Comparison of ENCODE assay signal across 22 cellular contexts in genomic region chr2:68732036-68732435, GRCh38. TPM values are rescaled to one million over a fixed set of nuclear protein-coding genes. Genes with fewer than 3 reads are reported as not detected.
A peak's percentile ranks its signal among the peaks of the same experiment; 100 is the strongest.
DNase-seq lines count a peak whose midpoint lies in the region; ATAC-seq and TF ChIP-seq lines count a peak whose summit lies in the region.
"Had no signal": no experiment of that assay in that cellular context is flagged by ENCODE, and none has a peak within 500 bp of the region (broad histone marks: within the 10 kb centered on the region; RNA-seq: fewer than 3 reads in every experiment).

No MANE protein-coding gene starts in this region.

- no peaks in the 10 kb centered on the region for H3K9me3 ChIP-seq in upper lobe of right lung
- H3K9me3 ChIP-seq: gastrocnemius medialis had no signal

- peaks cover 23 to 31% of the 10 kb centered on the region in 2 donors for H3K4me1 Mint-ChIP-seq in natural killer cell treated with Interleukin-12 subunit alpha and Interleukin-12 subunit beta and Interleukin-15 and Interleukin-18, amount 100 ng/mL, for 72 hours (ENCODE audit: low read depth in 2 of 2)
- H3K4me1 Mint-ChIP-seq in natural killer cell (peaks cover 4 to 11% of the 10 kb centered on the region in 2 donors), immature natural killer cell (peaks cover 9 to 10% of the 10 kb centered on the region in 2 donors)

- H3K27me3 Mint-ChIP-seq in natural killer cell treated with Interleukin-12 subunit alpha and Interleukin-12 subunit beta and Interleukin-15 and Interleukin-18, amount 100 ng/mL, for 72 hours, result peaks cover 12 to 24% of the 10 kb centered on the region in 2 donors
- H3K27me3 Mint-ChIP-seq in natural killer cell (ENCODE audit: low read depth in 2 of 2), result peaks cover 18 to 23% of the 10 kb centered on the region in 2 donors
- peaks cover 0 to 6% (median 1%) of the 10 kb centered on the region in 3 donors for H3K27me3 Mint-ChIP-seq in immature natural killer cell (ENCODE audit: low read depth in 3 of 3)

- H3K4me1 ChIP-seq in upper lobe of right lung, result no peaks in the 10 kb centered on the region
- H3K4me1 ChIP-seq: gastrocnemius medialis had no signal

- intact Hi-C loops in natural killer cell (cut with micrococcal nuclease), result no loop called here
- intact Hi-C loops in upper lobe of right lung (cut with DNase I), result no loop called here

- H3K27ac Mint-ChIP-seq in natural killer cell treated with Interleukin-12 subunit alpha and Interleukin-12 subunit beta and Interleukin-15 and Interleukin-18, amount 100 ng/mL, for 72 hours, result peak overlapping the region; percentile 18 to 21
- H3K27ac Mint-ChIP-seq in natural killer cell, result no peak overlapping the region
- H3K27ac Mint-ChIP-seq in immature natural killer cell, result no peak overlapping the region

- peak overlapping the region; percentile 11 for H3K27ac ChIP-seq in upper lobe of right lung
- H3K27ac ChIP-seq: gastrocnemius medialis, SJSA1 had no signal

- H3K4me3 Mint-ChIP-seq in natural killer cell treated with Interleukin-12 subunit alpha and Interleukin-12 subunit beta and Interleukin-15 and Interleukin-18, amount 100 ng/mL, for 72 hours, result no peak overlapping the region
- H3K4me3 Mint-ChIP-seq in natural killer cell (no peak overlapping the region), immature natural killer cell (no peak overlapping the region)

- no peak for ATAC-seq in natural killer cell treated with Interleukin-12 subunit alpha and Interleukin-12 subunit beta and Interleukin-15 and Interleukin-18, amount 100 ng/mL, for 72 hours
- ATAC-seq in natural killer cell (no peak), upper lobe of right lung (peak; percentile 66)
- ATAC-seq: activated naive CD4-positive, alpha-beta T cell treated with anti-CD3 and anti-CD28 coated beads, Interleukin-2, amount 50 U/mL, for 72 hours; gastrocnemius medialis had no signal

- TF ChIP-seq CTCF in natural killer cell (IDR thresholded peaks at IDR 0.05) (no peak), upper lobe of right lung (IDR thresholded peaks at IDR 0.05) (no peak)

- no peaks in the 10 kb centered on the region for H3K36me3 ChIP-seq in upper lobe of right lung
- H3K36me3 ChIP-seq: gastrocnemius medialis, SJSA1 had no signal

- no peak for DNase-seq in natural killer cell treated with Interleukin-12 subunit alpha and Interleukin-12 subunit beta and Interleukin-15 and Interleukin-18, amount 100 ng/mL, for 72 hours (ENCODE audit: low spot score)
- DNase-seq in natural killer cell (no peak), UCSD-AML1 (lab: John Stamatoyannopoulos, UW; ENCODE audit: unreplicated experiment) (peak; percentile 67), medulla oblongata (ENCODE audit: extremely low spot score) (peak; percentile 77), upper lobe of right lung (no peak), immature natural killer cell (no peak), NCI-H187 (lab: John Stamatoyannopoulos, UW) (no peak)
- no peak for DNase-seq in stimulated activated CD4-positive, alpha-beta T cell treated with anti-CD3 and anti-CD28 coated beads, Interleukin-2, amount 100 ng/mL, for 48 hours
- DNase-seq: activated CD4-positive, alpha-beta T cell treated with anti-CD3 and anti-CD28 coated beads, Interleukin-2, amount 50 U/mL, for 1 hour; activated T-cell treated with anti-CD3 and anti-CD28 coated beads, Interleukin-2, amount 50 U/mL, for 1 hour; DMS 273 treated with DMSO at 0.1 percent for 48 hours; erythroblast; GF-D8; NCI-H1048; NCI-H2107; NCI-H524 treated with DMSO at 0.1 percent for 48 hours; OCI-M1; T1000 had no signal

- no peaks in the 10 kb centered on the region for H3K27me3 ChIP-seq in upper lobe of right lung
- H3K27me3 ChIP-seq: gastrocnemius medialis, SJSA1 had no signal

- H3K4me3 ChIP-seq in upper lobe of right lung, result no peak overlapping the region
- H3K4me3 ChIP-seq: gastrocnemius medialis, K562, SJSA1 had no signal

- H3K9me3 Mint-ChIP-seq in natural killer cell treated with Interleukin-12 subunit alpha and Interleukin-12 subunit beta and Interleukin-15 and Interleukin-18, amount 100 ng/mL, for 72 hours, result no peaks in the 10 kb centered on the region
- H3K9me3 Mint-ChIP-seq in natural killer cell (no peaks in the 10 kb centered on the region), immature natural killer cell (no peaks in the 10 kb centered on the region)
- H3K9me3 Mint-ChIP-seq: activated naive CD4-positive, alpha-beta T cell treated with anti-CD3 and anti-CD28 coated beads, Interleukin-2, amount 50 U/mL, for 72 hours had no signal

- peaks cover 9% of the 10 kb centered on the region for H3K36me3 Mint-ChIP-seq in natural killer cell treated with Interleukin-12 subunit alpha and Interleukin-12 subunit beta and Interleukin-15 and Interleukin-18, amount 100 ng/mL, for 72 hours
- no peaks in the 10 kb centered on the region for H3K36me3 Mint-ChIP-seq in natural killer cell
- peaks cover 0 to 7% (median 0%) of the 10 kb centered on the region in 3 donors for H3K36me3 Mint-ChIP-seq in immature natural killer cell

RNA-seq across cellular contexts. Expression of gene ARHGAP25, which starts 2.6 kb away (rescaled TPM):
- total RNA-seq in natural killer cell treated with Interleukin-12 subunit alpha and Interleukin-12 subunit beta and Interleukin-15 and Interleukin-18, amount 100 ng/mL, for 72 hours, result 100 to 1,000 TPM; 121 to 170 TPM
- 100 to 1,000 TPM; 122 to 180 (median 155) TPM for total RNA-seq in natural killer cell
- 31.8 TPM for total RNA-seq in upper lobe of right lung
- 100 to 1,000 TPM; 107 to 282 (median 117) TPM for polyA plus RNA-seq in immature natural killer cell
- total RNA-seq: SJSA1 had no signal

Comparison
In these comparisons a context has a peak if more than half of its experiments do, and no peak if none do; other contexts are left out.
1. H3K27ac Mint-ChIP-seq: peak in natural killer cell treated with Interleukin-12 subunit alpha and Interleukin-12 subunit beta and Interleukin-15 and Interleukin-18, amount 100 ng/mL, for 72 hours (2 of 2); none in natural killer cell (0 of 2) and immature natural killer cell (0 of 6).
2. DNase-seq: peak in UCSD-AML1 (single experiment) and medulla oblongata (single experiment); none in natural killer cell treated with Interleukin-12 subunit alpha and Interleukin-12 subunit beta and Interleukin-15 and Interleukin-18, amount 100 ng/mL, for 72 hours (single experiment), natural killer cell (single experiment), upper lobe of right lung (single experiment), immature natural killer cell (0 of 3), NCI-H187 (0 of 2) and stimulated activated CD4-positive, alpha-beta T cell treated with anti-CD3 and anti-CD28 coated beads, Interleukin-2, amount 100 ng/mL, for 48 hours (0 of 2).